ENCODE assay signal across 19 cellular contexts in genomic region chr14:94885481-94886155, GRCh38.
DNase-seq lines count a peak whose midpoint lies in the region; ATAC-seq and TF ChIP-seq lines count a peak whose summit lies in the region.
"Had no signal": no experiment of that assay in that cellular context is flagged by ENCODE, and none has a peak within 500 bp of the region (broad histone marks: within the 10 kb centered on the region; RNA-seq: fewer than 3 reads in every experiment).

No MANE protein-coding gene starts in this region.

- peaks cover 29% of the 10 kb centered on the region for H3K4me1 ChIP-seq in A673 (ENCODE audit: insufficient read depth, low read length, poor library complexity, severe bottlenecking)

- no TSS peak for BruUV-seq in A673 (replicated peaks; lab: Mats Ljungman, UMichigan)

- CTCF ChIA-PET in A673 (lab: Charles Lee) = no interaction called here
- CTCF ChIA-PET in activated CD8-positive, alpha-beta T cell treated with anti-CD3 and anti-CD28 coated beads for 36 hours (lab: Charles Lee) = no interaction called here

- H3K9me3 Mint-ChIP-seq in chondrocyte (ENCODE audit: low read depth) (peaks cover 5% of the 10 kb centered on the region), type B pancreatic cell (no peaks in the 10 kb centered on the region)
- no peaks in the 10 kb centered on the region for H3K9me3 Mint-ChIP-seq in activated CD8-positive, alpha-beta T cell treated with anti-CD3 and anti-CD28 coated beads for 36 hours

- peak overlapping the region; percentile 15 for H3K4me3 ChIP-seq in A673 (ENCODE audit: low read depth, low read length, poor library complexity, severe bottlenecking)
- H3K4me3 ChIP-seq: BLaER1 treated with 17β-estradiol and CSF1 and Interleukin-3, amounts not matched to agents 10 nM and 100 nM had no signal

- ATAC-seq in activated CD8-positive, alpha-beta T cell treated with anti-CD3 and anti-CD28 coated beads for 36 hours = no peak
- ATAC-seq: HCT116 had no signal

- H3K4me1 Mint-ChIP-seq in chondrocyte (ENCODE audit: low read depth) (no peaks in the 10 kb centered on the region), type B pancreatic cell (ENCODE audit: unreplicated experiment) (peaks cover 19% of the 10 kb centered on the region)
- no peaks in the 10 kb centered on the region for H3K4me1 Mint-ChIP-seq in activated CD8-positive, alpha-beta T cell treated with anti-CD3 and anti-CD28 coated beads for 36 hours (ENCODE audit: low read depth)
- H3K4me1 Mint-ChIP-seq: B cell; CD8-positive, alpha-beta memory T cell had no signal

- intact Hi-C loops in A673 (cut with micrococcal nuclease; ENCODE audit: unreplicated experiment) = loop anchor here (10.0 kb wide), 1 partner anchor 191 kb away; no protein-coding TSS in a partner anchor
- intact Hi-C loops in activated CD8-positive, alpha-beta T cell treated with anti-CD3 and anti-CD28 coated beads for 36 hours (cut with micrococcal nuclease) = no loop called here

- H3K27ac Mint-ChIP-seq in chondrocyte (ENCODE audit: unreplicated experiment) (no peak overlapping the region), type B pancreatic cell (peak overlapping the region; percentile 23)
- no peak overlapping the region for H3K27ac Mint-ChIP-seq in activated CD8-positive, alpha-beta T cell treated with anti-CD3 and anti-CD28 coated beads for 36 hours
- H3K27ac Mint-ChIP-seq: B cell, HFFc6 had no signal

- no peaks in the 10 kb centered on the region for H3K9me3 ChIP-seq in A673 (ENCODE audit: low read depth, low read length, poor library complexity, severe bottlenecking)
- H3K9me3 ChIP-seq: BLaER1 treated with 17β-estradiol and CSF1 and Interleukin-3, amounts not matched to agents 10 nM and 100 nM had no signal

- POLR2A ChIA-PET in A673 (lab: Charles Lee; ENCODE audit: low non-redundant PET) = no interaction called here
- POLR2A ChIA-PET in activated CD8-positive, alpha-beta T cell treated with anti-CD3 and anti-CD28 coated beads for 36 hours (lab: Charles Lee) = no interaction called here

- no peaks in the 10 kb centered on the region for H3K27me3 ChIP-seq in A673 (replicated peaks; ENCODE audit: insufficient read depth, low read depth, low read length, poor library complexity)
- H3K27me3 ChIP-seq: BLaER1 treated with 17β-estradiol and CSF1 and Interleukin-3, amounts not matched to agents 10 nM and 100 nM had no signal

- no peaks in the 10 kb centered on the region for H3K36me3 ChIP-seq in A673 (ENCODE audit: insufficient read depth, low read length, poor library complexity, severe bottlenecking)
- H3K36me3 ChIP-seq: BLaER1 treated with 17β-estradiol and CSF1 and Interleukin-3, amounts not matched to agents 10 nM and 100 nM had no signal

- H3K36me3 Mint-ChIP-seq in chondrocyte (ENCODE audit: low read depth) = no peaks in the 10 kb centered on the region
- no peaks in the 10 kb centered on the region for H3K36me3 Mint-ChIP-seq in type B pancreatic cell
- H3K36me3 Mint-ChIP-seq in activated CD8-positive, alpha-beta T cell treated with anti-CD3 and anti-CD28 coated beads for 36 hours (ENCODE audit: low read depth) = no peaks in the 10 kb centered on the region
- H3K36me3 Mint-ChIP-seq: CD8-positive, alpha-beta memory T cell had no signal

- peak overlapping the region; percentile 80 for H3K27ac ChIP-seq in A673 (ENCODE audit: low read depth, low read length, poor library complexity, severe bottlenecking)
- H3K27ac ChIP-seq: BLaER1 treated with 17β-estradiol and CSF1 and Interleukin-3, amounts not matched to agents 10 nM and 100 nM had no signal

- H3K4me3 Mint-ChIP-seq in chondrocyte (ENCODE audit: unreplicated experiment) (no peak overlapping the region), type B pancreatic cell (no peak overlapping the region)
- no peak overlapping the region for H3K4me3 Mint-ChIP-seq in activated CD8-positive, alpha-beta T cell treated with anti-CD3 and anti-CD28 coated beads for 36 hours
- H3K4me3 Mint-ChIP-seq: B cell; CD8-positive, alpha-beta memory T cell; HFFc6 had no signal

- peak; percentile 76 for DNase-seq in A673 (ENCODE audit: low spot score)
- DNase-seq in NCI-H524 treated with DMSO at 0.1 percent for 48 hours (lab: John Stamatoyannopoulos, UW) = peak; percentile 59
- peak; percentile 39 for DNase-seq in chondrocyte (ENCODE audit: low spot score)
- DNase-seq in type B pancreatic cell (ENCODE audit: extremely low spot score, unreplicated experiment) = no peak
- DNase-seq in NCI-H1417 (lab: John Stamatoyannopoulos, UW) = no peak
- no peak for DNase-seq in activated T-cell treated with anti-CD3 and anti-CD28 coated beads for 4 hours
- no peak for DNase-seq in activated CD8-positive, alpha-beta T cell treated with anti-CD3 and anti-CD28 coated beads for 36 hours
- DNase-seq: 8988T; CD8-positive, alpha-beta memory T cell; COR-L47; DMS 273 treated with DMSO at 0.1 percent for 48 hours; DMS53; GOT3; H7; HFFc6; IMR-90 had no signal

- no peak for TF ChIP-seq CTCF in A673 (conservative IDR thresholded peaks at IDR 0.05; ENCODE audit: low read depth, low read length)
- TF ChIP-seq CTCF in chondrocyte (IDR thresholded peaks at IDR 0.05) = no peak
- no peak for TF ChIP-seq CTCF in type B pancreatic cell (conservative IDR thresholded peaks at IDR 0.05)
- no peak for TF ChIP-seq CTCF in activated CD8-positive, alpha-beta T cell treated with anti-CD3 and anti-CD28 coated beads for 36 hours (IDR thresholded peaks at IDR 0.05)

- peaks cover 7% of the 10 kb centered on the region for H3K27me3 Mint-ChIP-seq in chondrocyte (ENCODE audit: low read depth)
- peaks cover 8% of the 10 kb centered on the region for H3K27me3 Mint-ChIP-seq in type B pancreatic cell
- no peaks in the 10 kb centered on the region for H3K27me3 Mint-ChIP-seq in activated CD8-positive, alpha-beta T cell treated with anti-CD3 and anti-CD28 coated beads for 36 hours

Comparison
In these comparisons a context has a peak if more than half of its experiments do, and no peak if none do; other contexts are left out.
1. DNase-seq: peak in A673 (single experiment), NCI-H524 treated with DMSO at 0.1 percent for 48 hours (single experiment) and chondrocyte (single experiment); none in type B pancreatic cell (single experiment), NCI-H1417 (0 of 3), activated T-cell treated with anti-CD3 and anti-CD28 coated beads for 4 hours (single experiment) and activated CD8-positive, alpha-beta T cell treated with anti-CD3 and anti-CD28 coated beads for 36 hours (single experiment).